Comparison of ENCODE assay signal across 2 cellular contexts in the genomic region with DNA sequence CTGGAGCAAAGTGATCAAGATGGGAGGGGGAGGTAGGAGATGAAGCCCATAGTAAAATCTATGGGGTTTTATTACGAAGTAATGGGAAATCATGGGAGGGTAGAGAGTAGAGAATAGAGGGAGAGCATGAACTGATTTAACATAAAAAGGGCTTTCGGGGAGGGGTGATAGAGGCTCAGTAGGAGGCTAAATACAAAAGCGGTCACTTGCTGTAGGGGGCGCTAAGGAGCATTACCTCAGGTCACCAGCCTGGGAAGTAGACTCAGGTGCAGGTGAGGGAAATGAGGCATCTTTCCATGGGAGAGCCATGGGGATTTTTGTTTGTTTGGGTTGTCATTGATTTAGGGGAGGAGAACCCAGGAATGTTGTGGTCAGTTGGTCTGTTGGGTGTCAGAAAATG.
TF ChIP-seq lines count a peak whose summit lies in the region.

No MANE protein-coding gene starts in this region.

TF ChIP-seq in HEK293, 187 proteins besides CTCF, POLR2A, EP300 and RAD21:
- TF ChIP-seq ZNF146 (tag by site-specific recombination; IDR thresholded peaks at IDR 0.05) (no peak), ZNF404 (tag by site-specific recombination; IDR thresholded peaks at IDR 0.05) (no peak), ZNF560 (tag by site-specific recombination; IDR thresholded peaks at IDR 0.05; ENCODE audit: borderline replicate concordance) (no peak), ZNF626 (tag by site-specific recombination; IDR thresholded peaks at IDR 0.05) (no peak), ZNF654 (tag by site-specific recombination; IDR thresholded peaks at IDR 0.05; ENCODE audit: low read depth) (no peak), ZFP3 (tag by site-specific recombination; IDR thresholded peaks at IDR 0.05; ENCODE audit: low read depth) (peak; percentile 52; the same call in 1 of the 2 replicates), ZNF561 (tag by site-specific recombination; IDR thresholded peaks at IDR 0.05; ENCODE audit: borderline replicate concordance) (no peak), ZNF660 (tag by site-specific recombination; IDR thresholded peaks at IDR 0.05) (no peak)
- TF ChIP-seq, protein P1, sequence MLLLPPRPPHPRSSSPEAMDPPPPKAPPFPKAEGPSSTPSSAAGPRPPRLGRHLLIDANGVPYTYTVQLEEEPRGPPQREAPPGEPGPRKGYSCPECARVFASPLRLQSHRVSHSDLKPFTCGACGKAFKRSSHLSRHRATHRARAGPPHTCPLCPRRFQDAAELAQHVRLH (tag by site-specific recombination; IDR thresholded peaks at IDR 0.05) = peak; percentile 84

TF ChIP-seq in K562, 482 proteins besides CTCF, POLR2A, EP300 and RAD21:
- TF ChIP-seq U2AF1 (optimal IDR thresholded peaks at IDR 0.05; ENCODE audit: low read depth, low read length) (no peak), ZC3H11A (IDR thresholded peaks at IDR 0.05; ENCODE audit: low read depth, low read length) (no peak), ZNF324 (CRISPR knock-in tag; IDR thresholded peaks at IDR 0.05) (no peak), ZNF586 (CRISPR knock-in tag; conservative IDR thresholded peaks at IDR 0.05) (no peak), MCM5 (IDR thresholded peaks at IDR 0.05; ENCODE audit: low read depth) (no peak), NR2F6 (CRISPR knock-in tag; IDR thresholded peaks at IDR 0.05) (no peak), POLR2AphosphoS5 (IDR thresholded peaks at IDR 0.05; ENCODE audit: control insufficient read depth, insufficient read depth, low read depth, low read length) (no peak), CC2D1A (IDR thresholded peaks at IDR 0.05) (no peak), WHSC1 (IDR thresholded peaks at IDR 0.05; ENCODE audit: low read length) (no peak), ATF7 (IDR thresholded peaks at IDR 0.05) (no peak), ZFPM2 (CRISPR knock-in tag; IDR thresholded peaks at IDR 0.05) (no peak), TEAD1 (CRISPR knock-in tag; IDR thresholded peaks at IDR 0.05) (no peak), TOE1 (IDR thresholded peaks at IDR 0.05; ENCODE audit: borderline replicate concordance) (no peak), TOE1 (CRISPR knock-in tag; IDR thresholded peaks at IDR 0.05; ENCODE audit: borderline replicate concordance, low read depth) (no peak)
- TF ChIP-seq, protein P2, sequence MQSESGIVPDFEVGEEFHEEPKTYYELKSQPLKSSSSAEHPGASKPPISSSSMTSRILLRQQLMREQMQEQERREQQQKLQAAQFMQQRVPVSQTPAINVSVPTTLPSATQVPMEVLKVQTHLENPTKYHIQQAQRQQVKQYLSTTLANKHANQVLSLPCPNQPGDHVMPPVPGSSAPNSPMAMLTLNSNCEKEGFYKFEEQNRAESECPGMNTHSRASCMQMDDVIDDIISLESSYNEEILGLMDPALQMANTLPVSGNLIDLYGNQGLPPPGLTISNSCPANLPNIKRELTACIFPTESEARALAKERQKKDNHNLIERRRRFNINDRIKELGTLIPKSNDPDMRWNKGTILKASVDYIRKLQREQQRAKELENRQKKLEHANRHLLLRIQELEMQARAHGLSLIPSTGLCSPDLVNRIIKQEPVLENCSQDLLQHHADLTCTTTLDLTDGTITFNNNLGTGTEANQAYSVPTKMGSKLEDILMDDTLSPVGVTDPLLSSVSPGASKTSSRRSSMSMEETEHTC (IDR thresholded peaks at IDR 0.05) = no peak
